Comparison of ENCODE assay signal across 8 cellular contexts in genomic region chr9:132671620-132672412, GRCh38. TPM values are rescaled to one million over a fixed set of nuclear protein-coding genes. Genes with fewer than 3 reads are reported as not detected.
DNase-seq lines count a peak whose midpoint lies in the region; ATAC-seq and TF ChIP-seq lines count a peak whose summit lies in the region.

No MANE protein-coding gene starts in this region.

- no peaks in the 10 kb centered on the region for H3K36me3 ChIP-seq in tibial nerve

- TF ChIP-seq EP300 in tibial nerve (IDR thresholded peaks at IDR 0.05) = no peak

- H3K27me3 ChIP-seq in tibial nerve = no peaks in the 10 kb centered on the region

- no peaks in the 10 kb centered on the region for H3K9me3 Mint-ChIP-seq in activated naive CD4-positive, alpha-beta T cell treated with anti-CD3 and anti-CD28 coated beads, Interleukin-2, amount 50 U/mL, for 24 hours
- H3K9me3 Mint-ChIP-seq in activated CD8-positive, alpha-beta T cell treated with anti-CD3 and anti-CD28 coated beads, Interleukin-2, amount 10 ng/mL, durations not matched to agents 7 days and 5 days (ENCODE audit: insufficient read depth) = no peaks in the 10 kb centered on the region
- H3K9me3 Mint-ChIP-seq in immature natural killer cell = no peaks in the 10 kb centered on the region

- POLR2A ChIA-PET in activated CD8-positive, alpha-beta T cell treated with anti-CD3 and anti-CD28 coated beads, Interleukin-2, amount 10 ng/mL, durations not matched to agents 7 days and 5 days (lab: Charles Lee) = interaction anchor here (0.6 to 3.0 kb wide), 4 partner anchors 8 to 160 kb away, joined by 3 to 16 read pairs (median 6); no protein-coding TSS in a partner anchor

- H3K4me1 ChIP-seq in tibial nerve = peaks cover 0 to 73% (median 15%) of the 10 kb centered on the region in 4 donors

- peak overlapping the region; percentile 95 for H3K4me3 Mint-ChIP-seq in activated naive CD4-positive, alpha-beta T cell treated with anti-CD3 and anti-CD28 coated beads, Interleukin-2, amount 50 U/mL, for 24 hours
- H3K4me3 Mint-ChIP-seq in activated CD8-positive, alpha-beta T cell treated with anti-CD3 and anti-CD28 coated beads, Interleukin-2, amount 10 ng/mL, durations not matched to agents 7 days and 5 days = peak overlapping the region; percentile 86
- H3K4me3 Mint-ChIP-seq in immature natural killer cell = peak overlapping the region; percentile 80 to 92 (median 89)

- no peak for DNase-seq in activated naive CD4-positive, alpha-beta T cell treated with anti-CD3 and anti-CD28 coated beads, Interleukin-2, amount 50 U/mL, for 16 hours
- DNase-seq in activated CD8-positive, alpha-beta T cell treated with anti-CD3 and anti-CD28 coated beads, Interleukin-2, amount 10 ng/mL, durations not matched to agents 7 days and 5 days = no peak
- DNase-seq in immature natural killer cell (no peak), tibial nerve (ENCODE audit: low spot score in 2 of 2) (no peak), GDM1 (lab: John Stamatoyannopoulos, UW) (no peak), H4 (ENCODE audit: low spot score) (no peak)

- H3K27me3 Mint-ChIP-seq in activated naive CD4-positive, alpha-beta T cell treated with anti-CD3 and anti-CD28 coated beads, Interleukin-2, amount 50 U/mL, for 24 hours = no peaks in the 10 kb centered on the region
- no peaks in the 10 kb centered on the region for H3K27me3 Mint-ChIP-seq in activated CD8-positive, alpha-beta T cell treated with anti-CD3 and anti-CD28 coated beads, Interleukin-2, amount 10 ng/mL, durations not matched to agents 7 days and 5 days (ENCODE audit: low read depth)
- H3K27me3 Mint-ChIP-seq in immature natural killer cell (ENCODE audit: low read depth in 3 of 3) = peaks cover 12 to 25% (median 15%) of the 10 kb centered on the region in 3 donors

- WGBS in tibial nerve, 2 donors = 82 to 88% methylated on average over 6 of the region's 6 CpGs

- peaks cover 5% of the 10 kb centered on the region for H3K36me3 Mint-ChIP-seq in activated naive CD4-positive, alpha-beta T cell treated with anti-CD3 and anti-CD28 coated beads, Interleukin-2, amount 50 U/mL, for 24 hours
- H3K36me3 Mint-ChIP-seq in activated CD8-positive, alpha-beta T cell treated with anti-CD3 and anti-CD28 coated beads, Interleukin-2, amount 10 ng/mL, durations not matched to agents 7 days and 5 days (ENCODE audit: low read depth) = peaks cover 27% of the 10 kb centered on the region
- H3K36me3 Mint-ChIP-seq in immature natural killer cell = no peaks in the 10 kb centered on the region

- ATAC-seq in activated CD8-positive, alpha-beta T cell treated with anti-CD3 and anti-CD28 coated beads, Interleukin-2, amount 10 ng/mL, durations not matched to agents 7 days and 5 days = no peak
- ATAC-seq in HG03139 (IDR thresholded peaks at IDR 0.05; ENCODE audit: unreplicated experiment) = no peak

- CTCF ChIA-PET in activated CD8-positive, alpha-beta T cell treated with anti-CD3 and anti-CD28 coated beads, Interleukin-2, amount 10 ng/mL, durations not matched to agents 7 days and 5 days (lab: Charles Lee) = interaction anchor here (1.0 to 2.8 kb wide), 6 partner anchors 8 to 230 kb away, joined by 3 to 7 read pairs (median 4); no protein-coding TSS in a partner anchor

- H3K4me1 Mint-ChIP-seq in activated naive CD4-positive, alpha-beta T cell treated with anti-CD3 and anti-CD28 coated beads, Interleukin-2, amount 50 U/mL, for 24 hours = peaks cover 60% of the 10 kb centered on the region
- H3K4me1 Mint-ChIP-seq in activated CD8-positive, alpha-beta T cell treated with anti-CD3 and anti-CD28 coated beads, Interleukin-2, amount 10 ng/mL, durations not matched to agents 7 days and 5 days (ENCODE audit: low read depth) = peaks cover 37% of the 10 kb centered on the region
- peaks cover 41 to 66% of the 10 kb centered on the region in 2 donors for H3K4me1 Mint-ChIP-seq in immature natural killer cell

- H3K9me3 ChIP-seq in tibial nerve = no peaks in the 10 kb centered on the region

- TF ChIP-seq CTCF in tibial nerve (IDR thresholded peaks at IDR 0.05) = no peak

- peak overlapping the region in 1 of 4 donors; percentile 98 for H3K27ac ChIP-seq in tibial nerve

- peak overlapping the region in 3 of 4 donors; percentile 81 to 90 (median 88) for H3K4me3 ChIP-seq in tibial nerve

- peak overlapping the region; percentile 95 for H3K27ac Mint-ChIP-seq in activated naive CD4-positive, alpha-beta T cell treated with anti-CD3 and anti-CD28 coated beads, Interleukin-2, amount 50 U/mL, for 24 hours
- peak overlapping the region; percentile 87 for H3K27ac Mint-ChIP-seq in activated CD8-positive, alpha-beta T cell treated with anti-CD3 and anti-CD28 coated beads, Interleukin-2, amount 10 ng/mL, durations not matched to agents 7 days and 5 days
- H3K27ac Mint-ChIP-seq in immature natural killer cell = peak overlapping the region; percentile 52 to 94 (median 88)

- no peak for TF ChIP-seq POLR2A in tibial nerve (IDR thresholded peaks at IDR 0.05)

RNA-seq across cellular contexts. Expression of gene GTF3C4, which starts 1.6 kb away (rescaled TPM):
- total RNA-seq in activated CD8-positive, alpha-beta T cell treated with anti-CD3 and anti-CD28 coated beads, Interleukin-2, amount 10 ng/mL, durations not matched to agents 7 days and 5 days = 10 to 100 TPM; 12.2 to 13.0 TPM
- polyA plus RNA-seq in immature natural killer cell = 1 to 10 TPM; 2.1 to 4.4 (median 3.3) TPM
- 10 to 100 TPM; 10.5 to 17.4 (median 16.2) TPM for total RNA-seq in tibial nerve
- total RNA-seq in H4 (2014; rRNA removed; shearing (Covaris generic)) = 11.4 and 12.4 TPM in 2 replicates

RNA-seq across cellular contexts. Expression of gene DDX31, which starts 2.0 kb away (rescaled TPM):
- total RNA-seq in activated CD8-positive, alpha-beta T cell treated with anti-CD3 and anti-CD28 coated beads, Interleukin-2, amount 10 ng/mL, durations not matched to agents 7 days and 5 days = 10 to 100 TPM; 12.6 to 13.2 TPM
- polyA plus RNA-seq in immature natural killer cell = 1 to 10 TPM; 2.1 to 6.4 (median 4.1) TPM
- total RNA-seq in tibial nerve = 10 to 100 TPM; 27.6 to 38.7 (median 31.8) TPM
- 14.8 and 16.0 TPM in 2 replicates for total RNA-seq in H4 (2014; rRNA removed; shearing (Covaris generic))
